Comparison of ENCODE assay signal across 23 cellular contexts in the genomic region with DNA sequence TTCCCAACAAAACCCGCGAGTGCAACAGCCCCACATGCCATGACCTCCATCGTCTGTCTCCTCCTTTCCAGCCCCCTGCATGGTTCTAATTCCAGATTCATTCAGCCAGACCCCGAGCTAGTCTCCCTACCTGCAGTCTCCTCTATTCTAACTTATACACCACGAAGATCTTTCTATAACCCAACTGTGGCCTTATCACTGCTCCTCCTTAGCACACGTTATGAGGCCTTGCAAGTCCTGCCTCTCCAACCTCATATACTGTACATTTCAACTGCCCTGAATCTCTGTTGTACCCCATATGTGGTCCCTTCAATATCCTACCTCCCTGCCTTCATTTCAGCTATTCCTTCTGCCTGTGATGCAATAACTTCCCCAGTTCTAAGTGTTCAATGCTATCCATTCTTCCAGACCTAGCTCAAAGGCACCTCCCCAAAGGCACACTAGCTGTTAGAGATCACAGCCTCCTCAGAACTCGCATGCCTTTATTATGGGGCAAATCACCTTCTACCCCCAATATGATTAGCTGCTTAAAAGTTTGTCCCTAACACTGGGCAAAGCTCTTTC.
DNase-seq lines count a peak whose midpoint lies in the region; ATAC-seq, FAIRE-seq and TF ChIP-seq lines count a peak whose summit lies in the region.
"Had no signal": no experiment of that assay in that cellular context is flagged by ENCODE, and none has a peak within 500 bp of the region (broad histone marks: within the 10 kb centered on the region; RNA-seq: fewer than 3 reads in every experiment).

No MANE protein-coding gene starts in this region.

- H2AFZ ChIP-seq in K562 (ENCODE audit: low read depth, low read length) = peak overlapping the region; percentile 64

- H2BK5ac ChIP-seq in mesendoderm (ENCODE audit: low read length) = peak overlapping the region; percentile 33

- no peak for TF ChIP-seq RAD21 in K562 (CRISPR knock-in tag; conservative IDR thresholded peaks at IDR 0.05 in 1 of 2, IDR thresholded peaks at IDR 0.05 in 1 of 2)

- H3K56ac ChIP-seq in mesendoderm (ENCODE audit: low read length) = peak overlapping the region; percentile 68

- peak overlapping the region; percentile 69 for H3K18ac ChIP-seq in mesendoderm (ENCODE audit: low read length)

- TF ChIP-seq EP300 in K562 (IDR thresholded peaks at IDR 0.05; ENCODE audit: low read length) = no peak

- H3K9me3 ChIP-seq in HUES6 (ENCODE audit: control insufficient read depth, insufficient read depth, low read depth, low read length) (no peaks in the 10 kb centered on the region), K562 (replicated peaks; ENCODE audit: control insufficient read depth, insufficient read depth, low read depth, low read length) (no peaks in the 10 kb centered on the region), testis (no peaks in the 10 kb centered on the region)
- H3K9me3 ChIP-seq: neutrophil, suprapubic skin had no signal

- H3K4me2 ChIP-seq in K562 (ENCODE audit: insufficient read depth, low read length) (peak overlapping the region; percentile 9; the same call in 1 of the 2 replicates), mesendoderm (ENCODE audit: low read length) (no peak overlapping the region)

- H3K9me1 ChIP-seq in K562 (ENCODE audit: control insufficient read depth, insufficient read depth, low read length) = no peaks in the 10 kb centered on the region

- POLR2A ChIA-PET in K562 (lab: Yijun Ruan, JAX) = interaction anchor here (0.6 to 2.0 kb wide), 7 partner anchors 9 to 1968 kb away, joined by 3 to 6 read pairs (median 4); no protein-coding TSS in a partner anchor

- no peaks in the 10 kb centered on the region for H3K79me1 ChIP-seq in mesendoderm (ENCODE audit: low read length)

- no peak overlapping the region for H3K23ac ChIP-seq in mesendoderm (ENCODE audit: low read length)

- DNase-seq in K562 (ENCODE audit: extremely low read depth in 1 of 4, low spot score in 3 of 4) (no peak), mesendoderm (peak; percentile 31), testis (no peak), dedifferentiated amniotic fluid mesenchymal stem cell (ENCODE audit: extremely low spot score) (no peak), NCI-H128 (lab: John Stamatoyannopoulos, UW; ENCODE audit: unreplicated experiment) (no peak), NCI-H526 (lab: John Stamatoyannopoulos, UW) (no peak)
- DNase-seq: activated CD4-positive, alpha-beta T cell treated with anti-CD3 and anti-CD28 coated beads for 48 hours; activated CD8-positive, alpha-beta memory T cell treated with anti-CD3 and anti-CD28 coated beads, Interleukin-2, amount 50 U/mL, for 4 hours; CD4-positive, alpha-beta T cell; dorsolateral prefrontal cortex; foreskin keratinocyte; GF-D8; NCI-H1694; NCI-H774; SIG-M5; T-cell had no signal

- H3K4ac ChIP-seq in mesendoderm (ENCODE audit: low read depth, low read length) = peak overlapping the region; percentile 48

- H2AK5ac ChIP-seq in mesendoderm (ENCODE audit: low read length) = peak overlapping the region; percentile 89

- H3K36me3 ChIP-seq in HUES6 (ENCODE audit: control insufficient read depth, insufficient read depth, low read length) (no peaks in the 10 kb centered on the region), K562 (ENCODE audit: control insufficient read depth, insufficient read depth, low read length) (no peaks in the 10 kb centered on the region), mesendoderm (ENCODE audit: control insufficient read depth, insufficient read depth, low read length) (no peaks in the 10 kb centered on the region), testis (ENCODE audit: low read depth, missing control alignments) (no peaks in the 10 kb centered on the region)
- H3K36me3 ChIP-seq: neutrophil, suprapubic skin had no signal

- H3K4me1 ChIP-seq in HUES6 (ENCODE audit: control insufficient read depth, insufficient read depth, low read length) (peaks cover 53% of the 10 kb centered on the region), K562 (replicated peaks in 1 of 2; ENCODE audit: control insufficient read depth in 2 of 2, insufficient read depth in 2 of 2, low read length in 2 of 2) (peaks cover 40 to 69% of the 10 kb centered on the region in 2 experiments), mesendoderm (ENCODE audit: control insufficient read depth, low read depth, low read length) (peaks cover 21% of the 10 kb centered on the region), testis (peaks cover 21% of the 10 kb centered on the region)
- H3K4me1 ChIP-seq: foreskin keratinocyte, suprapubic skin had no signal

- TF ChIP-seq CTCF in K562 (IDR thresholded peaks at IDR 0.05 in 2 of 3, conservative IDR thresholded peaks at IDR 0.05 in 1 of 3; ENCODE audit: insufficient read depth in 2 of 3, low read depth in 1 of 3, low read length in 3 of 3) (no peak), testis (IDR thresholded peaks at IDR 0.05) (no peak)

- CTCF ChIA-PET in K562 (lab: Yijun Ruan, JAX; ENCODE audit: low intra/inter-chr PET ratio) = no interaction called here

- H2BK120ac ChIP-seq in mesendoderm (ENCODE audit: low read depth, low read length) = peak overlapping the region; percentile 90

- FAIRE-seq in K562 (lab: Jason Lieb, UNC) = peak; percentile 68
- FAIRE-seq: GM12878, kidney had no signal

- no TSS peak for BruUV-seq in K562 (replicated peaks; lab: Mats Ljungman, UMichigan)

- no peak overlapping the region for H2BK15ac ChIP-seq in mesendoderm (replicated peaks; ENCODE audit: low read depth)

- no peak overlapping the region for H4K8ac ChIP-seq in mesendoderm (ENCODE audit: low read depth, low read length)

- peak; percentile 55 for ATAC-seq in K562
- ATAC-seq: foreskin keratinocyte, GM12878, T-cell had no signal

- 17% methylated on average over 7 of the region's 7 CpGs for WGBS in K562 (ENCODE audit: insufficient coverage, low coverage, missing lambda C conversion rate)
- WGBS in mesendoderm (ENCODE audit: extremely low coverage, insufficient coverage, low lambda C conversion rate) = no CpG with 5 or more reads among the region's 7 CpGs
- 58 to 73% methylated on average over 7 of the region's 7 CpGs for WGBS in testis, 2 donors

- TF ChIP-seq POLR2A in K562 (conservative IDR thresholded peaks at IDR 0.05) (no peak), testis (IDR thresholded peaks at IDR 0.05) (no peak)

- no peak overlapping the region for H4K5ac ChIP-seq in mesendoderm (ENCODE audit: low read length)

- H3K79me2 ChIP-seq in K562 (ENCODE audit: control insufficient read depth, insufficient read depth, low read length) (no peaks in the 10 kb centered on the region), mesendoderm (ENCODE audit: control insufficient read depth, insufficient read depth, low read length) (no peaks in the 10 kb centered on the region)

- H3K27ac ChIP-seq in HUES6 (ENCODE audit: low read depth, low read length) (peak overlapping the region; percentile 94), K562 (ENCODE audit: extremely low read depth, low read depth, low read length) (peak overlapping the region; percentile 80), mesendoderm (ENCODE audit: low read depth, low read length) (peak overlapping the region; percentile 83), testis (peak overlapping the region; percentile 3 to 56)
- H3K27ac ChIP-seq: epithelial cell of prostate, foreskin keratinocyte, HL-60, neutrophil, suprapubic skin had no signal

- H3K9ac ChIP-seq in HUES6 (ENCODE audit: low read length) (peak overlapping the region; percentile 80), K562 (ENCODE audit: insufficient read depth in 1 of 2, low read depth in 2 of 2, low read length in 2 of 2) (peak overlapping the region; percentile 49 to 51; a peak in 2 of 4 replicates), mesendoderm (ENCODE audit: low read length) (no peak overlapping the region)

- intact Hi-C loops in K562 (cut with micrococcal nuclease) (no loop called here), testis (cut with DNase I; ENCODE audit: low total_unique reads) (loop anchor here (10.0 kb wide), 1 partner anchor 707 kb away; no protein-coding TSS in a partner anchor)

- H3K27me3 ChIP-seq in HUES6 (ENCODE audit: control insufficient read depth, insufficient read depth, low read length) = no peaks in the 10 kb centered on the region
- H3K27me3 ChIP-seq in K562 (ENCODE audit: control insufficient read depth in 2 of 2, insufficient read depth in 2 of 2, low read length in 2 of 2) = no peaks in the 10 kb centered on the region
- no peaks in the 10 kb centered on the region for H3K27me3 ChIP-seq in mesendoderm (ENCODE audit: insufficient read depth, low read length, poor library complexity)
- H3K27me3 ChIP-seq in testis = no peaks in the 10 kb centered on the region
- H3K27me3 ChIP-seq: dorsolateral prefrontal cortex, neutrophil, suprapubic skin had no signal

- H4K20me1 ChIP-seq in K562 (replicated peaks; ENCODE audit: control insufficient read depth, insufficient read depth, low read length) = no peaks in the 10 kb centered on the region

- H3K4me3 ChIP-seq in HUES6 (ENCODE audit: low read depth, low read length) = no peak overlapping the region
- H3K4me3 ChIP-seq in K562 = no peak overlapping the region
- no peak overlapping the region for H3K4me3 ChIP-seq in mesendoderm (ENCODE audit: low read length)
- H3K4me3 ChIP-seq in testis = no peak overlapping the region
- H3K4me3 ChIP-seq: dorsolateral prefrontal cortex, GM12878, suprapubic skin had no signal

- in situ Hi-C loops in K562 (cut with MboI) = no loop called here

TF ChIP-seq in K562, 482 proteins besides CTCF, POLR2A, EP300 and RAD21 (continues in another document):
- TF ChIP-seq FOSL1 (tag; conservative IDR thresholded peaks at IDR 0.05) (no peak), HSF4 (CRISPR knock-in tag; IDR thresholded peaks at IDR 0.05; ENCODE audit: borderline replicate concordance) (0 out of 2 replicates have a peak, but pooled peaks have one; percentile 9), CBX8 (IDR thresholded peaks at IDR 0.05; ENCODE audit: borderline replicate concordance, extremely low read depth, low read depth, low read length, poor library complexity, severe bottlenecking) (no peak), NONO (IDR thresholded peaks at IDR 0.05; ENCODE audit: low read depth in 2 of 2, low read length in 1 of 2) (no peak), RBM17 (IDR thresholded peaks at IDR 0.05; ENCODE audit: borderline replicate concordance, low read depth, low read length) (no peak), PTRF (tag; IDR thresholded peaks at IDR 0.05) (peak; percentile 43; the same call in 1 of the 2 replicates), BRF1 (IDR thresholded peaks at IDR 0.05; ENCODE audit: borderline replicate concordance, extremely low read depth, insufficient read length) (no peak)

Comparison
In these comparisons a context has a peak if more than half of its experiments do, and no peak if none do; other contexts are left out.
1. H3K27ac ChIP-seq: peak in every context shown above with its lines; median percentile 94 in HUES6; 83 in mesendoderm; 80 in K562; 30 in testis.